ENCODE assay signal across 9 cellular contexts in genomic region chrX:103630171-103630511, GRCh38. TPM values are rescaled to one million over a fixed set of nuclear protein-coding genes. Genes with fewer than 3 reads are reported as not detected.
DNase-seq lines count a peak whose midpoint lies in the region; ATAC-seq, FAIRE-seq and TF ChIP-seq lines count a peak whose summit lies in the region.
"Had no signal": no experiment of that assay in that cellular context is flagged by ENCODE, and none has a peak within 500 bp of the region (broad histone marks: within the 10 kb centered on the region; RNA-seq: fewer than 3 reads in every experiment).

No MANE protein-coding gene starts in this region.

- peak overlapping the region; percentile 39 to 70; a peak in 2 of 4 replicates for H3K9ac ChIP-seq in K562 (ENCODE audit: insufficient read depth in 1 of 2, low read depth in 2 of 2, low read length in 2 of 2)

- no peak for TF ChIP-seq RAD21 in K562 (CRISPR knock-in tag; conservative IDR thresholded peaks at IDR 0.05 in 1 of 2, IDR thresholded peaks at IDR 0.05 in 1 of 2)

- CTCF ChIA-PET in K562 (lab: Yijun Ruan, JAX; ENCODE audit: low intra/inter-chr PET ratio) = interaction anchor here (1.2 kb wide), 1 partner anchor 97 kb away, joined by 4 read pairs; no protein-coding TSS in a partner anchor

- TSS peak; percentile 44 for BruUV-seq in K562 (replicated peaks; lab: Mats Ljungman, UMichigan)

- H3K27ac ChIP-seq in heart left ventricle (peak overlapping the region; percentile 70 to 97 (median 93)), K562 (ENCODE audit: extremely low read depth, low read depth, low read length) (no peak overlapping the region), lung (ENCODE audit: low read depth in 1 of 2, low read length in 1 of 2) (peak overlapping the region; percentile 89 to 90), upper lobe of right lung (peak overlapping the region; percentile 88)

- H3K9me3 ChIP-seq in heart left ventricle = no peaks in the 10 kb centered on the region
- no peaks in the 10 kb centered on the region for H3K9me3 ChIP-seq in K562 (replicated peaks; ENCODE audit: control insufficient read depth, insufficient read depth, low read depth, low read length)
- H3K9me3 ChIP-seq in lung (ENCODE audit: control insufficient read depth in 2 of 2, insufficient read depth in 1 of 2, low read length in 1 of 2) = peaks cover 0 to 2% of the 10 kb centered on the region in 2 donors
- no peaks in the 10 kb centered on the region for H3K9me3 ChIP-seq in upper lobe of right lung

- no peak for FAIRE-seq in K562 (lab: Jason Lieb, UNC)
- FAIRE-seq: G401.6 had no signal

- TF ChIP-seq POLR2A in heart left ventricle (IDR thresholded peaks at IDR 0.05) (no peak), K562 (conservative IDR thresholded peaks at IDR 0.05) (no peak)

- POLR2A ChIA-PET in K562 (lab: Yijun Ruan, JAX) = interaction anchor here (0.9 to 1.3 kb wide), 3 partner anchors 13 to 55 kb away, joined by 3 to 4 read pairs (median 4); no protein-coding TSS in a partner anchor

- intact Hi-C loops in heart left ventricle (cut with DNase I) = loop anchor here in 7 of 10 donors (2.0 to 10.0 kb wide), 4 partner anchors 55 to 98 kb away; partner anchors contain the start of gene MORF4L2 (in 1 of the 7)
- intact Hi-C loops in left cardiac atrium (cut with DNase I) = loop anchor here in 1 of 2 donors (5.0 kb wide), 2 partner anchors 47 to 98 kb away; no protein-coding TSS in a partner anchor
- intact Hi-C loops in K562 (cut with micrococcal nuclease) = no loop called here
- intact Hi-C loops in upper lobe of right lung (cut with DNase I) = no loop called here
- intact Hi-C loops in posterior cingulate gyrus (cut with DNase I) = loop anchor here (10.0 kb wide), 1 partner anchor 95 kb away; no protein-coding TSS in a partner anchor

- in situ Hi-C loops in K562 (cut with MboI) = no loop called here

- ATAC-seq in heart left ventricle (no peak), left cardiac atrium (no peak), K562 (no peak), lung (ENCODE audit: insufficient read depth, low FRiP score) (no peak), upper lobe of right lung (no peak)

- H3K4me3 ChIP-seq in heart left ventricle (peak overlapping the region; percentile 39 to 94 (median 72)), K562 (peak overlapping the region; percentile 45), lung (peak overlapping the region; percentile 58), upper lobe of right lung (peak overlapping the region; percentile 62)

- DNase-seq in heart left ventricle (no peak), left cardiac atrium (no peak), K562 (ENCODE audit: extremely low read depth in 1 of 4, low spot score in 3 of 4) (no peak), lung (ENCODE audit: low spot score) (no peak), upper lobe of right lung (no peak), HuH-7 (ENCODE audit: low spot score) (no peak), posterior cingulate gyrus (no peak), iPS-NIHi11 (ENCODE audit: low spot score) (no peak)

- no peak for TF ChIP-seq EP300 in K562 (IDR thresholded peaks at IDR 0.05; ENCODE audit: low read length)

- WGBS in heart left ventricle, 4 donors = 9 to 41% (median 27%) methylated on average over 6 of the region's 6 CpGs
- WGBS in K562 (ENCODE audit: insufficient coverage, low coverage, missing lambda C conversion rate) = 33% methylated on average over 3 of the region's 6 CpGs
- 17 to 47% methylated on average over 6 of the region's 6 CpGs for WGBS in lung, 2 donors

- H3K9me1 ChIP-seq in K562 (ENCODE audit: control insufficient read depth, insufficient read depth, low read length) = no peaks in the 10 kb centered on the region

- H3K36me3 ChIP-seq in heart left ventricle = no peaks in the 10 kb centered on the region
- no peaks in the 10 kb centered on the region for H3K36me3 ChIP-seq in K562 (ENCODE audit: control insufficient read depth, insufficient read depth, low read length)
- no peaks in the 10 kb centered on the region for H3K36me3 ChIP-seq in lung (ENCODE audit: control insufficient read depth in 2 of 2, insufficient read depth in 2 of 2, low read length in 2 of 2)
- no peaks in the 10 kb centered on the region for H3K36me3 ChIP-seq in upper lobe of right lung

- H3K79me2 ChIP-seq in K562 (ENCODE audit: control insufficient read depth, insufficient read depth, low read length) = no peaks in the 10 kb centered on the region

- H3K4me2 ChIP-seq in K562 (ENCODE audit: insufficient read depth, low read length) = peak overlapping the region; percentile 73

- TF ChIP-seq CTCF in heart left ventricle (IDR thresholded peaks at IDR 0.05) = peak in 1 of 12 donors; percentile 13
- TF ChIP-seq CTCF in K562 (IDR thresholded peaks at IDR 0.05 in 2 of 3, conservative IDR thresholded peaks at IDR 0.05 in 1 of 3; ENCODE audit: insufficient read depth in 2 of 3, low read depth in 1 of 3, low read length in 3 of 3) = no peak
- no peak for TF ChIP-seq CTCF in lung (IDR thresholded peaks at IDR 0.05; ENCODE audit: control extremely low read depth, extremely low read depth)
- TF ChIP-seq CTCF in upper lobe of right lung (IDR thresholded peaks at IDR 0.05) = no peak

- peaks cover 0 to 15% (median 0%) of the 10 kb centered on the region in 9 donors for H3K27me3 ChIP-seq in heart left ventricle
- no peaks in the 10 kb centered on the region for H3K27me3 ChIP-seq in K562 (ENCODE audit: control insufficient read depth in 2 of 2, insufficient read depth in 2 of 2, low read length in 2 of 2)
- H3K27me3 ChIP-seq in lung (ENCODE audit: control insufficient read depth, insufficient read depth) = peaks cover 4% of the 10 kb centered on the region
- H3K27me3 ChIP-seq in upper lobe of right lung = no peaks in the 10 kb centered on the region

- H4K20me1 ChIP-seq in K562 (replicated peaks; ENCODE audit: control insufficient read depth, insufficient read depth, low read length) = no peaks in the 10 kb centered on the region

- H3K4me1 ChIP-seq in heart left ventricle (peaks cover 0 to 21% (median 4%) of the 10 kb centered on the region in 12 donors), K562 (replicated peaks in 1 of 2; ENCODE audit: control insufficient read depth in 2 of 2, insufficient read depth in 2 of 2, low read length in 2 of 2) (peaks cover 0 to 5% of the 10 kb centered on the region in 2 experiments; a peak in 3 of 5 replicates), lung (ENCODE audit: control insufficient read depth in 2 of 2, insufficient read depth in 2 of 2, low read length in 2 of 2) (peaks cover 2% of the 10 kb centered on the region in 2 donors), upper lobe of right lung (no peaks in the 10 kb centered on the region)

- H2AFZ ChIP-seq in K562 (ENCODE audit: low read depth, low read length) = peak overlapping the region; percentile 82

RNA-seq across cellular contexts. Expression of gene TCEAL1, which starts 1.4 kb away (rescaled TPM):
- 10 to 100 TPM; 18.8 to 33.2 (median 23.6) TPM for total RNA-seq in heart left ventricle
- 10 to 100 TPM; 16.4 to 23.1 TPM for polyA plus RNA-seq in heart left ventricle
- total RNA-seq in left cardiac atrium = 10 to 100 TPM; 20.9 to 32.1 TPM
- total RNA-seq in K562 (2011; cell fraction: chromatin; rRNA removed; ENCODE audit: low replicate concordance) = 0.65 and 0.92 TPM in 2 replicates
- total RNA-seq in K562 (2011; cell fraction: nucleolus; rRNA removed) = 0.79 TPM in 1 of 2 replicates, not detected in the other
- 0.99 and 1.0 TPM in 2 replicates for total RNA-seq in K562 (2011; cell fraction: nucleoplasm; rRNA removed)
- 3.3 and 4.0 TPM in 2 replicates for total RNA-seq in K562 (2014; rRNA removed)
- total RNA-seq in K562 (2014; rRNA removed; fragmentation: Illumina TruSeq; extraction: Trizol) = 2.8 and 3.1 TPM in 2 replicates
- total RNA-seq in K562 (2015; rRNA removed; fragmentation: Illumina TruSeq; extraction: Trizol) = 2.9 and 4.0 TPM in 2 replicates
- 2.1 and 2.5 TPM in 2 replicates for total RNA-seq in K562 (2021)
- 1.8 and 2.8 TPM in 2 replicates for polyA plus RNA-seq in K562 (2011; rRNA removed)
- polyA plus RNA-seq in K562 (2011; cell fraction: cytosol; rRNA removed) = 1.0 and 1.6 TPM in 2 replicates
- polyA plus RNA-seq in K562 (2011; cell fraction: nucleus; rRNA removed) = 2.0 and 2.1 TPM in 2 replicates
- polyA plus RNA-seq in K562 (2012) = 2.1 and 2.2 TPM in 2 replicates
- polyA plus RNA-seq in K562 (2014; fragmentation: Illumina TruSeq; extraction: Trizol) = 3.4 and 4.1 TPM in 2 replicates
- 1 to 10 TPM; 2.5 to 4.1 TPM for polyA plus RNA-seq in K562 (2014; fragmentation: Nextera tagmentation; extraction: Ambion mirVana)
- polyA plus RNA-seq in K562 (2014; rRNA removed) = 3.8 and 5.3 TPM in 2 replicates
- polyA minus RNA-seq in K562 (2011; rRNA and poly(A)+ RNA removed) = 0.46 and 1.8 TPM in 2 replicates
- polyA minus RNA-seq in K562 (2011; cell fraction: cytosol; rRNA and poly(A)+ RNA removed) = not detected in 2 replicates
- 0.54 and 0.89 TPM in 2 replicates for polyA minus RNA-seq in K562 (2011; cell fraction: nucleus; rRNA and poly(A)+ RNA removed)
- total RNA-seq in lung = 10 to 100 TPM; 28.9 to 33.4 TPM
- 10 to 100 TPM; 23.8 to 27.6 TPM for polyA plus RNA-seq in lung
- total RNA-seq in upper lobe of right lung = 31.0 TPM

RNA-seq across cellular contexts. Expression of gene TCEAL3, which starts 22.4 kb away (rescaled TPM):
- 10 to 100 TPM; 16.1 to 26.0 (median 20.2) TPM for total RNA-seq in heart left ventricle
- polyA plus RNA-seq in heart left ventricle = 10 to 100 TPM; 30.3 to 37.7 TPM
- total RNA-seq in left cardiac atrium = 10 to 100 TPM; 25.3 to 34.6 TPM
- total RNA-seq in K562 (2011; cell fraction: chromatin; rRNA removed; ENCODE audit: low replicate concordance) = not detected in 2 replicates
- total RNA-seq in K562 (2011; cell fraction: nucleolus; rRNA removed) = not detected in 2 replicates
- not detected in 2 replicates for total RNA-seq in K562 (2011; cell fraction: nucleoplasm; rRNA removed)
- not detected in 2 replicates for total RNA-seq in K562 (2014; rRNA removed)
- not detected in 2 replicates for total RNA-seq in K562 (2014; rRNA removed; fragmentation: Illumina TruSeq; extraction: Trizol)
- not detected in 2 replicates for total RNA-seq in K562 (2015; rRNA removed; fragmentation: Illumina TruSeq; extraction: Trizol)
- not detected in 2 replicates for total RNA-seq in K562 (2021)
- not detected in 2 replicates for polyA plus RNA-seq in K562 (2011; rRNA removed)
- polyA plus RNA-seq in K562 (2011; cell fraction: cytosol; rRNA removed) = not detected in 2 replicates
- polyA plus RNA-seq in K562 (2011; cell fraction: nucleus; rRNA removed) = not detected in 2 replicates
- polyA plus RNA-seq in K562 (2012) = not detected in 2 replicates
- not detected in 2 replicates for polyA plus RNA-seq in K562 (2014; fragmentation: Illumina TruSeq; extraction: Trizol)
- not detected for polyA plus RNA-seq in K562 (2014; fragmentation: Nextera tagmentation; extraction: Ambion mirVana)
- not detected in 2 replicates for polyA plus RNA-seq in K562 (2014; rRNA removed)
- not detected in 2 replicates for polyA minus RNA-seq in K562 (2011; rRNA and poly(A)+ RNA removed)
- not detected in 2 replicates for polyA minus RNA-seq in K562 (2011; cell fraction: cytosol; rRNA and poly(A)+ RNA removed)
- not detected in 2 replicates for polyA minus RNA-seq in K562 (2011; cell fraction: nucleus; rRNA and poly(A)+ RNA removed)
- total RNA-seq in lung = 10 to 100 TPM in 1 of 2 donors, 1 to 10 TPM in 1; 5.9 to 28.0 TPM
- polyA plus RNA-seq in lung = 10 to 100 TPM; 29.8 to 37.9 TPM
- total RNA-seq in upper lobe of right lung = 20.1 TPM

RNA-seq across cellular contexts. Expression of gene TCEAL4, which starts 44.8 kb away (rescaled TPM):
- total RNA-seq in heart left ventricle (10 to 100 TPM; 50.9 to 75.3 (median 64.8) TPM), left cardiac atrium (10 to 100 TPM; 70.5 to 75.6 TPM), K562 (2014; rRNA removed) (3.9 and 4.0 TPM in 2 replicates), K562 (2014; rRNA removed; fragmentation: Illumina TruSeq; extraction: Trizol) (7.0 and 8.3 TPM in 2 replicates), K562 (2015; rRNA removed; fragmentation: Illumina TruSeq; extraction: Trizol) (7.9 and 8.4 TPM in 2 replicates), K562 (2021) (2.9 and 3.1 TPM in 2 replicates), lung (10 to 100 TPM; 35.6 to 89.0 TPM), upper lobe of right lung (92.3 TPM)
- polyA plus RNA-seq in heart left ventricle (100 to 1,000 TPM; 105 to 176 TPM), K562 (2011; rRNA removed) (0.36 and 0.37 TPM in 2 replicates), K562 (2014; fragmentation: Illumina TruSeq; extraction: Trizol) (9.3 and 12.3 TPM in 2 replicates), K562 (2014; fragmentation: Nextera tagmentation; extraction: Ambion mirVana) (1 to 10 TPM; 6.9 to 9.1 TPM), K562 (2014; rRNA removed) (7.3 and 8.9 TPM in 2 replicates), lung (100 to 1,000 TPM in 1 of 2 donors, 10 to 100 TPM in 1; 83.5 to 214 TPM)
- not detected in 2 replicates for total RNA-seq in K562 (2011; cell fraction: chromatin; rRNA removed; ENCODE audit: low replicate concordance)
- not detected in 2 replicates for total RNA-seq in K562 (2011; cell fraction: nucleolus; rRNA removed)
- not detected in 2 replicates for total RNA-seq in K562 (2011; cell fraction: nucleoplasm; rRNA removed)
- polyA plus RNA-seq in K562 (2011; cell fraction: cytosol; rRNA removed) = 0.34 TPM in 1 of 2 replicates, not detected in the other
- 0.27 TPM in 1 of 2 replicates, not detected in the other for polyA plus RNA-seq in K562 (2011; cell fraction: nucleus; rRNA removed)
- polyA plus RNA-seq in K562 (2012) = 9.3 and 12.4 TPM in 2 replicates
- 0.39 TPM in 1 of 2 replicates, not detected in the other for polyA minus RNA-seq in K562 (2011; rRNA and poly(A)+ RNA removed)
- not detected in 2 replicates for polyA minus RNA-seq in K562 (2011; cell fraction: cytosol; rRNA and poly(A)+ RNA removed)
- polyA minus RNA-seq in K562 (2011; cell fraction: nucleus; rRNA and poly(A)+ RNA removed) = 0.44 and 0.54 TPM in 2 replicates

RNA-seq across cellular contexts. Expression of gene MORF4L2, which starts 56.4 kb away (rescaled TPM):
- 100 to 1,000 TPM; 148 to 238 (median 189) TPM for total RNA-seq in heart left ventricle
- 100 to 1,000 TPM; 102 to 511 TPM for polyA plus RNA-seq in heart left ventricle
- 100 to 1,000 TPM; 191 to 248 TPM for total RNA-seq in left cardiac atrium
- 71.9 and 171 TPM in 2 replicates for total RNA-seq in K562 (2011; cell fraction: chromatin; rRNA removed; ENCODE audit: low replicate concordance)
- total RNA-seq in K562 (2011; cell fraction: nucleolus; rRNA removed) = 54.9 and 61.8 TPM in 2 replicates
- total RNA-seq in K562 (2011; cell fraction: nucleoplasm; rRNA removed) = 116 and 150 TPM in 2 replicates
- 309 and 374 TPM in 2 replicates for total RNA-seq in K562 (2014; rRNA removed)
- 508 and 522 TPM in 2 replicates for total RNA-seq in K562 (2014; rRNA removed; fragmentation: Illumina TruSeq; extraction: Trizol)
- total RNA-seq in K562 (2015; rRNA removed; fragmentation: Illumina TruSeq; extraction: Trizol) = 386 and 415 TPM in 2 replicates
- 324 and 325 TPM in 2 replicates for total RNA-seq in K562 (2021)
- 608 and 781 TPM in 2 replicates for polyA plus RNA-seq in K562 (2011; rRNA removed)
- 197 and 406 TPM in 2 replicates for polyA plus RNA-seq in K562 (2011; cell fraction: cytosol; rRNA removed)
- polyA plus RNA-seq in K562 (2011; cell fraction: nucleus; rRNA removed) = 137 and 241 TPM in 2 replicates
- 242 and 419 TPM in 2 replicates for polyA plus RNA-seq in K562 (2012)
- polyA plus RNA-seq in K562 (2014; fragmentation: Illumina TruSeq; extraction: Trizol) = 587 and 647 TPM in 2 replicates
- 100 to 1,000 TPM; 420 to 476 TPM for polyA plus RNA-seq in K562 (2014; fragmentation: Nextera tagmentation; extraction: Ambion mirVana)
- polyA plus RNA-seq in K562 (2014; rRNA removed) = 338 and 382 TPM in 2 replicates
- 316 and 347 TPM in 2 replicates for polyA minus RNA-seq in K562 (2011; rRNA and poly(A)+ RNA removed)
- polyA minus RNA-seq in K562 (2011; cell fraction: cytosol; rRNA and poly(A)+ RNA removed) = 109 and 118 TPM in 2 replicates
- polyA minus RNA-seq in K562 (2011; cell fraction: nucleus; rRNA and poly(A)+ RNA removed) = 33.9 and 97.0 TPM in 2 replicates
- total RNA-seq in lung = 100 to 1,000 TPM; 236 to 264 TPM
- 100 to 1,000 TPM; 180 to 321 TPM for polyA plus RNA-seq in lung
- 185 TPM for total RNA-seq in upper lobe of right lung

Comparison
In these comparisons a context has a peak if more than half of its experiments do, and no peak if none do; other contexts are left out.
1. RNA of gene TCEAL3, which starts 22.4 kb away (total RNA-seq): 25.3 to 34.6 TPM in left cardiac atrium, 5.9 to 28.0 TPM in lung, 16.1 to 26.0 TPM in heart left ventricle and 20.1 TPM in upper lobe of right lung (single experiment); not detected in K562; every median in the first group is over 4 times any median in the second.
2. intact Hi-C loops: an anchor here in heart left ventricle (2.0 to 10.0 kb wide) and posterior cingulate gyrus (10.0 kb wide); none called in K562 and upper lobe of right lung.
3. Peak in every context shown above with its lines, with median percentiles within 50 percentile points of each other: H3K4me3 ChIP-seq.